ENCODE assay signal across 11 cellular contexts in genomic region chr7:151447901-151448260, GRCh38. TPM values are rescaled to one million over a fixed set of nuclear protein-coding genes. Genes with fewer than 3 reads are reported as not detected.
A peak's percentile ranks its signal among the peaks of the same experiment; 100 is the strongest.
DNase-seq lines count a peak whose midpoint lies in the region; ATAC-seq and TF ChIP-seq lines count a peak whose summit lies in the region.
"Had no signal": no experiment of that assay in that cellular context is flagged by ENCODE, and none has a peak within 500 bp of the region (broad histone marks: within the 10 kb centered on the region; RNA-seq: fewer than 3 reads in every experiment).

No MANE protein-coding gene starts in this region.

- peaks cover 3% of the 10 kb centered on the region for H3K79me2 ChIP-seq in trophoblast cell (ENCODE audit: control insufficient read depth, insufficient read depth, low read length, poor library complexity)

- H3K23ac ChIP-seq in trophoblast cell (ENCODE audit: low read length) = no peak overlapping the region

- intact Hi-C loops in CD8-positive, alpha-beta T cell (cut with DNase I, micrococcal nuclease) = loop anchor here (1.0 to 2.0 kb wide), 9 partner anchors 18 to 138 kb away; partner anchors contain the start of gene WDR86 (in 1 of the 2)

- POLR2A ChIA-PET in CD8-positive, alpha-beta T cell (lab: Charles Lee) = interaction anchor here (1.2 to 2.8 kb wide), 7 partner anchors 18 to 133 kb away, joined by 4 to 18 read pairs (median 6); partner anchors contain the start of gene WDR86

- no peak overlapping the region for H3K18ac ChIP-seq in trophoblast cell (ENCODE audit: low read length)

- H4K8ac ChIP-seq in trophoblast cell (ENCODE audit: low read depth, low read length) = peak overlapping the region; percentile 86

- peaks cover 4% of the 10 kb centered on the region for H3K79me1 ChIP-seq in trophoblast cell (ENCODE audit: low read length)

- no peak overlapping the region for H3K4ac ChIP-seq in trophoblast cell (ENCODE audit: low read depth, low read length)

- no peak overlapping the region for H3K27ac ChIP-seq in CD8-positive, alpha-beta T cell (ENCODE audit: low read depth, low read length)
- peak overlapping the region in 2 of 4 donors; percentile 52 to 64 for H3K27ac ChIP-seq in Peyer's patch
- H3K27ac ChIP-seq in trophoblast cell (ENCODE audit: low read depth, low read length) = no peak overlapping the region

- no peak overlapping the region for H3K27ac Mint-ChIP-seq in CD8-positive, alpha-beta T cell

- H2BK12ac ChIP-seq in trophoblast cell (ENCODE audit: low read length) = no peak overlapping the region

- CTCF ChIA-PET in CD8-positive, alpha-beta T cell (lab: Charles Lee) = interaction anchor here (0.6 to 8.1 kb wide), 35 partner anchors 10 to 316 kb away, joined by 3 to 248 read pairs (median 7); partner anchors contain the start of genes CRYGN, NUB1, RHEB and WDR86

- H3K4me3 ChIP-seq in CD8-positive, alpha-beta T cell (ENCODE audit: low read depth, low read length) = peak overlapping the region; percentile 74
- H3K4me3 ChIP-seq in Peyer's patch (peak overlapping the region; percentile 49 to 72 (median 54)), fibroblast of mammary gland (ENCODE audit: control insufficient read depth, low read depth, low read length) (peak overlapping the region; percentile 28), trophoblast cell (ENCODE audit: low read depth, low read length) (peak overlapping the region; percentile 4)

- peak overlapping the region; percentile 91 for H3K4me2 ChIP-seq in trophoblast cell (ENCODE audit: low read length)

- H4K91ac ChIP-seq in trophoblast cell (ENCODE audit: low read depth, low read length) = no peak overlapping the region

- no CpG with 5 or more reads among the region's 26 CpGs for WGBS in trophoblast cell (ENCODE audit: extremely low coverage, insufficient coverage, insufficient read length)

- H3K9ac ChIP-seq in trophoblast cell (ENCODE audit: low read length) = no peak overlapping the region

- H3K36me3 ChIP-seq in CD8-positive, alpha-beta T cell (ENCODE audit: insufficient read depth, low read length) = no peaks in the 10 kb centered on the region
- H3K36me3 ChIP-seq in Peyer's patch (no peaks in the 10 kb centered on the region), trophoblast cell (ENCODE audit: control insufficient read depth in 1 of 2, insufficient read depth in 2 of 2, low read length in 2 of 2) (no peaks in the 10 kb centered on the region)

- H3K27me3 ChIP-seq in CD8-positive, alpha-beta T cell (ENCODE audit: insufficient read depth, low read length) = no peaks in the 10 kb centered on the region
- H3K27me3 ChIP-seq in Peyer's patch = no peaks in the 10 kb centered on the region
- no peaks in the 10 kb centered on the region for H3K27me3 ChIP-seq in trophoblast cell (ENCODE audit: insufficient read depth, low read length)
- H3K27me3 ChIP-seq: body of pancreas had no signal

- no peak for TF ChIP-seq POLR2A in Peyer's patch (IDR thresholded peaks at IDR 0.05)

- no peak overlapping the region for H4K12ac ChIP-seq in trophoblast cell (ENCODE audit: low read depth, low read length)

- H3K4me1 ChIP-seq in CD8-positive, alpha-beta T cell (ENCODE audit: insufficient read depth, low read length) = peaks cover 3% of the 10 kb centered on the region
- peaks cover 0 to 7% (median 0%) of the 10 kb centered on the region in 4 donors for H3K4me1 ChIP-seq in Peyer's patch
- peaks cover 4 to 5% of the 10 kb centered on the region in 2 experiments for H3K4me1 ChIP-seq in trophoblast cell (ENCODE audit: control insufficient read depth in 1 of 2, insufficient read depth in 2 of 2, low read length in 2 of 2)

- peak overlapping the region; percentile 45 for H3K14ac ChIP-seq in trophoblast cell (ENCODE audit: low read length)

- H3K27me3 Mint-ChIP-seq in CD8-positive, alpha-beta T cell (ENCODE audit: low read depth) = peaks cover 7% of the 10 kb centered on the region

- H3K4me1 Mint-ChIP-seq in CD8-positive, alpha-beta T cell (ENCODE audit: low read depth) = peaks cover 10% of the 10 kb centered on the region

- ATAC-seq in CD8-positive, alpha-beta T cell = no peak
- no peak for ATAC-seq in GM21737 (IDR thresholded peaks at IDR 0.05; ENCODE audit: unreplicated experiment)

- TF ChIP-seq CTCF in CD8-positive, alpha-beta T cell (IDR thresholded peaks at IDR 0.05) = no peak
- TF ChIP-seq CTCF in Peyer's patch (IDR thresholded peaks at IDR 0.05) (no peak), fibroblast of mammary gland (conservative IDR thresholded peaks at IDR 0.05; ENCODE audit: control insufficient read depth, insufficient read depth, low read depth, low read length) (no peak)

- H3K36me3 Mint-ChIP-seq in CD8-positive, alpha-beta T cell = no peaks in the 10 kb centered on the region

- DNase-seq in CD8-positive, alpha-beta T cell = no peak
- DNase-seq in Peyer's patch = no peak
- no peak for DNase-seq in fibroblast of mammary gland (ENCODE audit: low read depth)
- DNase-seq in trophoblast cell = no peak
- no peak for DNase-seq in stimulated activated CD4-positive, alpha-beta T cell treated with anti-CD3 and anti-CD28 coated beads, Interleukin-2, amount 100 ng/mL, for 24 hours
- no peak for DNase-seq in DMS53 (lab: John Stamatoyannopoulos, UW)
- DNase-seq in dermis blood vessel endothelial cell = no peak

- no peaks in the 10 kb centered on the region for H3K9me3 Mint-ChIP-seq in CD8-positive, alpha-beta T cell

- no peaks in the 10 kb centered on the region for H3K9me3 ChIP-seq in CD8-positive, alpha-beta T cell (ENCODE audit: low read length)
- H3K9me3 ChIP-seq in Peyer's patch (no peaks in the 10 kb centered on the region), trophoblast cell (ENCODE audit: insufficient read depth, low read depth, low read length) (peaks cover 5% of the 10 kb centered on the region)
- H3K9me3 ChIP-seq: body of pancreas had no signal

- no peak overlapping the region for H2AK5ac ChIP-seq in trophoblast cell (ENCODE audit: low read length)

- H3K4me3 Mint-ChIP-seq in CD8-positive, alpha-beta T cell = peak overlapping the region; percentile 86

- H2BK5ac ChIP-seq in trophoblast cell (ENCODE audit: low read depth, low read length, poor library complexity) = no peak overlapping the region

- peak overlapping the region; percentile 77 for H2AFZ ChIP-seq in trophoblast cell (ENCODE audit: insufficient read depth, low read length, poor library complexity)

- no peak overlapping the region for H2BK120ac ChIP-seq in trophoblast cell (ENCODE audit: insufficient read depth, low read length, poor library complexity)

RNA-seq across cellular contexts. Expression of gene CRYGN, which starts 7.9 kb away (rescaled TPM):
- not detected for total RNA-seq in CD8-positive, alpha-beta T cell
- total RNA-seq in Peyer's patch = not detected
- 0.16 and 0.26 TPM in 2 replicates for polyA plus RNA-seq in trophoblast cell (2013)
- total RNA-seq in dermis blood vessel endothelial cell = not detected in 2 replicates
- total RNA-seq: body of pancreas, M059J had no signal
- polyA plus RNA-seq: neural cell had no signal

RNA-seq across cellular contexts. Expression of gene WDR86, which starts 38.0 kb away (rescaled TPM):
- 1 to 10 TPM; 5.7 to 6.5 TPM for total RNA-seq in CD8-positive, alpha-beta T cell
- total RNA-seq in Peyer's patch (10 to 100 TPM in 1 of 4 donors, 1 to 10 TPM in 2, not detected in 1; 5.9 to 13.2 (median 6.6) TPM), dermis blood vessel endothelial cell (not detected in 2 replicates)
- polyA plus RNA-seq in trophoblast cell (2013) = 6.0 and 7.3 TPM in 2 replicates

Comparison
In these comparisons a context has a peak if more than half of its experiments do, and no peak if none do; other contexts are left out.
1. H3K4me3 ChIP-seq: peak in every context shown above with its lines; median percentile 74 in CD8-positive, alpha-beta T cell; 54 in Peyer's patch; 28 in fibroblast of mammary gland; 4 in trophoblast cell.